In genomic region chr9:33785914-33786313, GRCh38 we compare ENCODE assay signal across 10 cellular contexts. TPM values are rescaled to one million over a fixed set of nuclear protein-coding genes. Genes with fewer than 3 reads are reported as not detected.
A peak's percentile ranks its signal among the peaks of the same experiment; 100 is the strongest.
DNase-seq lines count a peak whose midpoint lies in the region; ATAC-seq and TF ChIP-seq lines count a peak whose summit lies in the region.
"Had no signal": no experiment of that assay in that cellular context is flagged by ENCODE, and none has a peak within 500 bp of the region (broad histone marks: within the 10 kb centered on the region; RNA-seq: fewer than 3 reads in every experiment).

No MANE protein-coding gene starts in this region.

- CTCF ChIA-PET in SK-N-SH (lab: Yijun Ruan, JAX), result no interaction called here

- no peak overlapping the region for H2AFZ ChIP-seq in GM23248
- H2AFZ ChIP-seq in SK-N-SH (ENCODE audit: low read depth), result no peak overlapping the region
- no peak overlapping the region for H2AFZ ChIP-seq in hepatocyte

- TF ChIP-seq EP300 in SK-N-SH (IDR thresholded peaks at IDR 0.05; ENCODE audit: borderline replicate concordance in 1 of 2, low read depth in 1 of 2, low read length in 1 of 2), result no peak

- H3K4me1 ChIP-seq in GM23248 (ENCODE audit: insufficient read depth) (peaks cover 16% of the 10 kb centered on the region), SK-N-SH (ENCODE audit: control insufficient read depth in 1 of 2, insufficient read depth in 2 of 2, low read depth in 1 of 2, low read length in 1 of 2) (peaks cover 0 to 3% of the 10 kb centered on the region in 2 experiments; a peak in 2 of 4 replicates), hepatocyte (ENCODE audit: insufficient read depth) (peaks cover 6% of the 10 kb centered on the region), vagina (no peaks in the 10 kb centered on the region)
- H3K4me1 ChIP-seq: suprapubic skin had no signal

- no peak overlapping the region for H3K27ac ChIP-seq in GM23248
- H3K27ac ChIP-seq in SK-N-SH (ENCODE audit: low read depth in 2 of 2, low read length in 1 of 2), result no peak overlapping the region
- H3K27ac ChIP-seq in hepatocyte, result no peak overlapping the region
- no peak overlapping the region for H3K27ac ChIP-seq in vagina
- H3K27ac ChIP-seq: suprapubic skin had no signal

- H3F3A ChIP-seq in GM23248 (ENCODE audit: insufficient read depth), result peaks cover 11% of the 10 kb centered on the region; the same call in 1 of the 2 replicates
- H3F3A ChIP-seq in SK-N-SH (replicated peaks; ENCODE audit: insufficient read depth), result no peaks in the 10 kb centered on the region

- no peak for TF ChIP-seq RAD21 in SK-N-SH (IDR thresholded peaks at IDR 0.05; ENCODE audit: low read length)

- H3K36me3 ChIP-seq in GM23248 (ENCODE audit: low read depth), result no peaks in the 10 kb centered on the region
- no peaks in the 10 kb centered on the region for H3K36me3 ChIP-seq in SK-N-SH (replicated peaks in 1 of 2; ENCODE audit: control insufficient read depth in 1 of 2, insufficient read depth in 2 of 2, low read length in 1 of 2)
- no peaks in the 10 kb centered on the region for H3K36me3 ChIP-seq in hepatocyte (replicated peaks; ENCODE audit: insufficient read depth, low read depth)
- H3K36me3 ChIP-seq in vagina, result no peaks in the 10 kb centered on the region
- H3K36me3 ChIP-seq: suprapubic skin had no signal

- no peak overlapping the region for H3K9ac ChIP-seq in GM23248
- H3K9ac ChIP-seq in SK-N-SH, result no peak overlapping the region

- DNase-seq in AG20443 (ENCODE audit: low spot score) (peak; percentile 23), GM23248 (peak; percentile 52), SK-N-SH (no peak), hepatocyte (ENCODE audit: low spot score) (no peak), vagina (ENCODE audit: extremely low spot score in 2 of 2) (no peak), NCI-H774 (lab: John Stamatoyannopoulos, UW) (no peak)
- DNase-seq in activated CD4-positive, CD25-positive, alpha-beta regulatory T cell (lab: John Stamatoyannopoulos, UW), result no peak
- no peak for DNase-seq in stimulated activated naive CD8-positive, alpha-beta T cell treated with anti-CD3 and anti-CD28 coated beads, Interleukin-15, Interleukin-2, amounts not matched to agents 100 U/mL and 50 U/mL, for 24 hours
- DNase-seq: NCI-H1105 treated with DMSO at 0.1 percent for 48 hours had no signal

- whole genome bisulfite sequencing in GM23248 (ENCODE audit: low coverage in 1 of 2, low lambda C conversion rate in 2 of 2, missing lambda C conversion rate in 2 of 2), 2 experiments, result 70 to 81% methylated on average over 5 of the region's 5 CpGs
- 88% methylated on average over 5 of the region's 5 CpGs for WGBS in SK-N-SH (ENCODE audit: low lambda C conversion rate)
- 81% methylated on average over 5 of the region's 5 CpGs for WGBS in hepatocyte (ENCODE audit: low lambda C conversion rate, missing lambda C conversion rate)

- TF ChIP-seq CTCF in SK-N-SH (IDR thresholded peaks at IDR 0.05) (peak; percentile 26; the same call in 1 of the 2 replicates), hepatocyte (IDR thresholded peaks at IDR 0.05; ENCODE audit: poor library complexity) (peak; percentile 18), vagina (IDR thresholded peaks at IDR 0.05) (no peak)

- intact Hi-C loops in vagina (cut with DNase I), result no loop called here

- H3K4me3 ChIP-seq in GM23248 (no peak overlapping the region), SK-N-SH (ENCODE audit: low read depth in 2 of 2, low read length in 1 of 2) (no peak overlapping the region), hepatocyte (no peak overlapping the region), vagina (no peak overlapping the region)
- H3K4me3 ChIP-seq: suprapubic skin had no signal

- ATAC-seq in stimulated activated naive CD8-positive, alpha-beta T cell treated with anti-CD3 and anti-CD28 coated beads, Interleukin-15, Interleukin-2, amounts not matched to agents 100 U/mL and 50 U/mL, for 24 hours, result no peak

- H4K20me1 ChIP-seq in GM23248 (ENCODE audit: insufficient read depth) (no peaks in the 10 kb centered on the region), SK-N-SH (ENCODE audit: insufficient read depth) (no peaks in the 10 kb centered on the region), hepatocyte (ENCODE audit: insufficient read depth, poor library complexity, severe bottlenecking) (no peaks in the 10 kb centered on the region)

- H3K27me3 ChIP-seq in GM23248 (replicated peaks; ENCODE audit: insufficient read depth), result no peaks in the 10 kb centered on the region
- H3K27me3 ChIP-seq in SK-N-SH (ENCODE audit: insufficient read depth), result no peaks in the 10 kb centered on the region
- H3K27me3 ChIP-seq in hepatocyte, result no peaks in the 10 kb centered on the region
- H3K27me3 ChIP-seq in vagina, result no peaks in the 10 kb centered on the region
- H3K27me3 ChIP-seq: suprapubic skin had no signal

- H3K9me2 ChIP-seq in GM23248 (ENCODE audit: insufficient read depth), result no peaks in the 10 kb centered on the region
- H3K9me2 ChIP-seq in SK-N-SH, result no peaks in the 10 kb centered on the region
- no peaks in the 10 kb centered on the region for H3K9me2 ChIP-seq in hepatocyte (replicated peaks; ENCODE audit: insufficient read depth)

- H3K79me2 ChIP-seq in GM23248 (ENCODE audit: insufficient read depth), result peaks cover 15% of the 10 kb centered on the region; the same call in 1 of the 2 replicates
- H3K79me2 ChIP-seq in SK-N-SH (ENCODE audit: insufficient read depth), result no peaks in the 10 kb centered on the region
- H3K79me2 ChIP-seq in hepatocyte, result no peaks in the 10 kb centered on the region

- no peak overlapping the region for H3K4me2 ChIP-seq in GM23248 (ENCODE audit: unreplicated experiment)
- no peak overlapping the region for H3K4me2 ChIP-seq in SK-N-SH
- H3K4me2 ChIP-seq in hepatocyte, result no peak overlapping the region

- H3K9me3 ChIP-seq in GM23248 (ENCODE audit: low read depth), result no peaks in the 10 kb centered on the region
- H3K9me3 ChIP-seq in SK-N-SH, result no peaks in the 10 kb centered on the region
- no peaks in the 10 kb centered on the region for H3K9me3 ChIP-seq in hepatocyte (ENCODE audit: low read depth)
- no peaks in the 10 kb centered on the region for H3K9me3 ChIP-seq in vagina
- H3K9me3 ChIP-seq: suprapubic skin had no signal

- TF ChIP-seq POLR2A in vagina (IDR thresholded peaks at IDR 0.05), result no peak

- POLR2A ChIA-PET in SK-N-SH (lab: Yijun Ruan, JAX), result no interaction called here

- in situ Hi-C loops in GM23248 (cut with MboI), result no loop called here

TF ChIP-seq in SK-N-SH, 30 proteins besides CTCF, POLR2A, EP300 and RAD21:
- TF ChIP-seq CHD2 (IDR thresholded peaks at IDR 0.05; ENCODE audit: low read length, partially characterized antibody) (no peak), TEAD4 (IDR thresholded peaks at IDR 0.05; ENCODE audit: borderline replicate concordance, insufficient read depth) (no peak), SIN3A (IDR thresholded peaks at IDR 0.05; ENCODE audit: borderline replicate concordance, low read depth, low read length) (no peak), GATA2 (CRISPR knock-in tag; IDR thresholded peaks at IDR 0.05) (no peak), TCF12 (IDR thresholded peaks at IDR 0.05) (no peak), FOXM1 (IDR thresholded peaks at IDR 0.05; ENCODE audit: low read depth) (no peak), RFX5 (IDR thresholded peaks at IDR 0.05; ENCODE audit: low read length) (no peak), YY1 (IDR thresholded peaks at IDR 0.05; ENCODE audit: low read depth) (no peak)
TF ChIP-seq in SK-N-SH: peak in this region for 0.

RNA-seq across cellular contexts. Expression of gene PRSS3, which starts 9.4 kb away (rescaled TPM):
- 15.1 and 30.7 TPM in 2 replicates for total RNA-seq in GM23248 (2014; rRNA removed; shearing (Covaris generic))
- polyA plus RNA-seq in GM23248 (2016; fragmentation: Nextera tagmentation; extraction: Ambion mirVana), result 48.2 and 53.3 TPM in 2 replicates
- polyA plus RNA-seq in SK-N-SH (2012; rRNA removed), result 2.5 and 4.7 TPM in 2 replicates
- polyA plus RNA-seq in SK-N-SH (2012; cell fraction: cytosol; rRNA removed), result 3.6 and 5.6 TPM in 2 replicates
- 1.2 and 2.3 TPM in 2 replicates for polyA plus RNA-seq in SK-N-SH (2012; cell fraction: nucleus; rRNA removed)
- 3.5 TPM in 1 of 2 replicates, not detected in the other for total RNA-seq in hepatocyte
- polyA plus RNA-seq in hepatocyte, result 1.5 and 1.6 TPM in 2 replicates
- total RNA-seq in vagina, result 7.6 TPM

RNA-seq across cellular contexts. Expression of gene UBE2R2, which starts 31.0 kb away (rescaled TPM):
- total RNA-seq in GM23248 (2014; rRNA removed; shearing (Covaris generic)), result 15.9 and 18.9 TPM in 2 replicates
- polyA plus RNA-seq in GM23248 (2016; fragmentation: Nextera tagmentation; extraction: Ambion mirVana) (16.0 and 18.1 TPM in 2 replicates), SK-N-SH (2012; rRNA removed) (16.4 and 19.7 TPM in 2 replicates), hepatocyte (36.3 and 39.8 TPM in 2 replicates)
- polyA plus RNA-seq in SK-N-SH (2012; cell fraction: cytosol; rRNA removed), result 28.0 and 32.2 TPM in 2 replicates
- 12.2 and 18.0 TPM in 2 replicates for polyA plus RNA-seq in SK-N-SH (2012; cell fraction: nucleus; rRNA removed)
- total RNA-seq in hepatocyte (41.2 and 41.4 TPM in 2 replicates), vagina (20.4 TPM)

Comparison
In these comparisons a context has a peak if more than half of its experiments do, and no peak if none do; other contexts are left out.
1. DNase-seq: peak in AG20443 (single experiment) and GM23248 (single experiment); none in SK-N-SH (single experiment), hepatocyte (single experiment), activated CD4-positive, CD25-positive, alpha-beta regulatory T cell (0 of 4), vagina (0 of 2), NCI-H774 (single experiment) and stimulated activated naive CD8-positive, alpha-beta T cell treated with anti-CD3 and anti-CD28 coated beads, Interleukin-15, Interleukin-2, amounts not matched to agents 100 U/mL and 50 U/mL, for 24 hours (single experiment).
2. CTCF ChIP-seq: peak in SK-N-SH (single experiment) and hepatocyte (single experiment); none in vagina (0 of 3).